Comparison of ENCODE assay signal across 32 cellular contexts in the genomic region with DNA sequence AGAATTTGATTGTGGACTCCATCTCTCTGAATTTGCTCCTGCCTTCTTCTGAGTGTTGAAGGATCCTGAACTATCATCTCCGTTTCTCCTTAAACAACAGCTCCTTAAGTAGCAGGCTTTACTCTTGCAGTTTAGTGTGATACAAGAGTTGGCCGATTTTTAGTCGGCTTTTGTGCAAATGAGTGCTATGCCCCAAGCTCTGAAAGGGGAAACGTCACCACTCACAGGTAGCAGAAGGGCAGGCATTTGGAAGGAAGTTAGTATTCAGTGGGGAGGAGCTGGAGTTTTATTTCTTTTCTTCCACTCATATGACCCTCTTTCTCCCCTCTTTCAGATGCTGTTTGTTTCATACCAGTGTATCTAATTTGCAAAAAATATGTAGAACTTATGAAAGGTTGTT. TPM values are rescaled to one million over a fixed set of nuclear protein-coding genes. Genes with fewer than 3 reads are reported as not detected.
"Had no signal": no experiment of that assay in that cellular context is flagged by ENCODE, and none has a peak within 500 bp of the region (broad histone marks: within the 10 kb centered on the region; RNA-seq: fewer than 3 reads in every experiment).

No MANE protein-coding gene starts in this region.

- H3K4me1 ChIP-seq: ascending aorta had no signal

- H3K4me3 ChIP-seq: ascending aorta, MG63 had no signal

- H3K36me3 ChIP-seq: ascending aorta, MG63 had no signal

- H3K27ac ChIP-seq: ascending aorta, VCaP had no signal

- DNase-seq: activated B cell treated with CpG ODN at 0.5 μM for 24 hours; activated CD4-positive, alpha-beta memory T cell treated with anti-CD3 and anti-CD28 coated beads for 36 hours; activated CD4-positive, alpha-beta T cell treated with anti-CD3 and anti-CD28 coated beads for 4 hours; activated CD4-positive, alpha-beta T cell treated with anti-CD3 and anti-CD28 coated beads, Interleukin-2, amount 50 U/mL, for 1 hour; activated CD4-positive, CD25-positive, alpha-beta regulatory T cell treated with anti-CD3 and anti-CD28 coated beads, Interleukin-2, amount 50 U/mL, for 72 hours; activated CD8-positive, alpha-beta memory T cell treated with anti-CD3 and anti-CD28 coated beads, Interleukin-2, amount 10 ng/mL, durations not matched to agents 7 days and 5 days; activated CD8-positive, alpha-beta memory T cell treated with anti-CD3 and anti-CD28 coated beads, Interleukin-2, amount 50 U/mL, for 48 hours; activated gamma-delta T cell; activated naive CD4-positive, alpha-beta T cell treated with Interleukin-2 at 50 U/mL for 16 hours; activated naive CD8-positive, alpha-beta T cell treated with anti-CD3 and anti-CD28 coated beads, Interleukin-2, amount 10 ng/mL, durations not matched to agents 7 days and 5 days; activated T-cell treated with anti-CD3 and anti-CD28 coated beads, Interleukin-2, amount 50 U/mL, for 72 hours; amygdala; Kasumi-1; MG63; MV-4-11; NCI-H1092; NCI-H1436 treated with DMSO at 0.1 percent for 48 hours; NCI-H1694 treated with DMSO at 0.1 percent for 48 hours; NCI-H2029; NCI-H345; NCI-H524 treated with DMSO at 0.1 percent for 48 hours; OCI-M1; Right ventricle myocardium superior; SW 1271; T-helper 1 cell; T-helper 2 cell; T-helper 9 cell had no signal

- H3K27me3 ChIP-seq: ascending aorta, MG63 had no signal

- H3K9me3 ChIP-seq: ascending aorta, MG63 had no signal

- ATAC-seq: activated CD8-positive, alpha-beta memory T cell treated with anti-CD3 and anti-CD28 coated beads, Interleukin-2, amount 10 ng/mL, durations not matched to agents 7 days and 5 days; activated T-cell treated with anti-CD3 and anti-CD28 coated beads, Interleukin-2, amount 50 U/mL, for 72 hours; activated T-helper 17 cell treated with anti-CD3 and anti-CD28 coated beads, Interleukin-2, amount 50 U/mL, for 72 hours had no signal

RNA-seq across cellular contexts. Expression of a gene that starts 36.5 kb away (rescaled TPM):
- total RNA-seq: activated B cell treated with CpG ODN at 0.5 μM for 24 hours; activated CD4-positive, alpha-beta memory T cell treated with anti-CD3 and anti-CD28 coated beads for 36 hours; activated CD8-positive, alpha-beta memory T cell treated with anti-CD3 and anti-CD28 coated beads, Interleukin-2, amount 10 ng/mL, durations not matched to agents 7 days and 5 days; activated naive CD8-positive, alpha-beta T cell treated with anti-CD3 and anti-CD28 coated beads, Interleukin-2, amount 10 ng/mL, durations not matched to agents 7 days and 5 days; activated T-cell treated with anti-CD3 and anti-CD28 coated beads, Interleukin-2, amount 50 U/mL, for 72 hours; activated T-helper 17 cell treated with anti-CD3 and anti-CD28 coated beads, Interleukin-2, amount 50 U/mL, for 72 hours; ascending aorta; NCI-H460 had no signal
- polyA plus RNA-seq: adipose tissue had no signal

RNA-seq across cellular contexts. Expression of a gene that starts 51.9 kb away (rescaled TPM):
- total RNA-seq: activated B cell treated with CpG ODN at 0.5 μM for 24 hours; activated CD4-positive, alpha-beta memory T cell treated with anti-CD3 and anti-CD28 coated beads for 36 hours; activated CD8-positive, alpha-beta memory T cell treated with anti-CD3 and anti-CD28 coated beads, Interleukin-2, amount 10 ng/mL, durations not matched to agents 7 days and 5 days; activated naive CD8-positive, alpha-beta T cell treated with anti-CD3 and anti-CD28 coated beads, Interleukin-2, amount 10 ng/mL, durations not matched to agents 7 days and 5 days; activated T-cell treated with anti-CD3 and anti-CD28 coated beads, Interleukin-2, amount 50 U/mL, for 72 hours; activated T-helper 17 cell treated with anti-CD3 and anti-CD28 coated beads, Interleukin-2, amount 50 U/mL, for 72 hours; ascending aorta; NCI-H460 had no signal
